In the genomic region with DNA sequence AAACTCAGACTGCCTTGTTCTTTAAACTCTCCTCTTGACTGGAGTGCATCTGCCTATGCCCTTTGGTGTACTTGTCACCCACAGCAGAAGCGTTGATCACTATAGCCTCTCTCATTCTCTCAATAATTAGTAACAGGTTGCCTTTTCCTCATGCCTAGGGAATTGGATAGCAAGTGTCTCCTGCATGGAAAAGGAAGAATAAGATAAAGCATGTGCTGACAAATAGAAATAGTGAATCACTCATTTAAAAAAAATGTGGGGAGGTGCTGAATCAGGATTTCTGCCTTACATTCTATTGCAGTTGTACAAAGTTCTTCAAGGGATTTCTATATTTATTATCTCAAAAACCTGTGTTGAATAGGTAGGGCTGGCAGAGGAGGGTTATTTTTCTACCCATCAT, we compare ENCODE assay signal across 24 cellular contexts.
DNase-seq lines count a peak whose midpoint lies in the region; ATAC-seq and TF ChIP-seq lines count a peak whose summit lies in the region.
"Had no signal": no experiment of that assay in that cellular context is flagged by ENCODE, and none has a peak within 500 bp of the region (broad histone marks: within the 10 kb centered on the region; RNA-seq: fewer than 3 reads in every experiment).

No MANE protein-coding gene starts in this region.

- TF ChIP-seq CTCF in OCI-LY3 (IDR thresholded peaks at IDR 0.05; ENCODE audit: low read depth, low read length) (no peak), choroid plexus epithelial cell (conservative IDR thresholded peaks at IDR 0.05; ENCODE audit: low read depth, low read length) (no peak)

- H3K9me3 ChIP-seq in OCI-LY3 (ENCODE audit: insufficient read depth, low read length): 0 out of 2 replicates have a peak, but pooled peaks cover 4% of the 10 kb centered on the region
- H3K9me3 ChIP-seq: BLaER1, lower lobe of right lung, transverse colon had no signal

- H3K4me3 ChIP-seq in OCI-LY3 (ENCODE audit: low read length) (no peak overlapping the region), choroid plexus epithelial cell (ENCODE audit: low read depth, low read length) (no peak overlapping the region)
- H3K4me3 ChIP-seq: BLaER1, lower lobe of right lung, neural progenitor cell, skin epidermis, transverse colon had no signal

- no peaks in the 10 kb centered on the region for H4K20me1 ChIP-seq in OCI-LY3 (ENCODE audit: insufficient read depth, low read length)
- H4K20me1 ChIP-seq: BLaER1 had no signal

- H3K36me3 ChIP-seq in OCI-LY3 (replicated peaks; ENCODE audit: low read depth, low read length): peaks cover 5% of the 10 kb centered on the region
- H3K36me3 ChIP-seq: BLaER1, lower lobe of right lung, neural progenitor cell, transverse colon had no signal

- no peaks in the 10 kb centered on the region for H3K27me3 ChIP-seq in OCI-LY3 (ENCODE audit: low read depth, low read length)
- H3K27me3 ChIP-seq: BLaER1, neural progenitor cell, transverse colon had no signal

- H3K27ac ChIP-seq in OCI-LY3 (ENCODE audit: low read length): peak overlapping the region; percentile 24
- H3K27ac ChIP-seq: BLaER1, lower lobe of right lung, neural progenitor cell, skin epidermis, transverse colon had no signal

- no peaks in the 10 kb centered on the region for H3K79me2 ChIP-seq in OCI-LY3 (ENCODE audit: low read length)

- peaks cover 85% of the 10 kb centered on the region for H3K4me1 ChIP-seq in OCI-LY3 (ENCODE audit: low read length)
- H3K4me1 ChIP-seq: lower lobe of right lung, neural progenitor cell, transverse colon had no signal

- DNase-seq in EH (ENCODE audit: low read depth) (peak; percentile 72), choroid plexus epithelial cell (ENCODE audit: low read depth) (peak; percentile 13), kidney glomerular epithelial cell (lab: John Stamatoyannopoulos, UW) (peak; percentile 29), globus pallidus (ENCODE audit: low spot score) (no peak), NCI-H2227 (lab: John Stamatoyannopoulos, UW; ENCODE audit: unreplicated experiment) (no peak), DMS53 treated with DMSO at 0.1 percent for 48 hours (lab: John Stamatoyannopoulos, UW; ENCODE audit: unreplicated experiment) (no peak)
- DNase-seq: activated CD8-positive, alpha-beta memory T cell treated with anti-CD3 and anti-CD28 coated beads, Interleukin-2, amount 50 U/mL, for 48 hours; activated effector memory CD4-positive, alpha-beta T cell treated with Interleukin-2 at 50 U/mL for 16 hours; caudate nucleus; GDM1; hippocampal formation; KBM-7; lower lobe of right lung; NCI-H1694 treated with DMSO at 0.1 percent for 48 hours; NCI-H2227 treated with DMSO at 0.1 percent for 48 hours; NCI-H82; stimulated activated CD4-positive, alpha-beta T cell treated with anti-CD3 and anti-CD28 coated beads, Interleukin-4, amount 100 ng/mL, for 1 hour; transverse colon had no signal

- ATAC-seq in HG02571 (IDR thresholded peaks at IDR 0.05; ENCODE audit: unreplicated experiment): no peak
- ATAC-seq: lower lobe of right lung, Panc1 had no signal

- peak overlapping the region; percentile 7; the same call in 1 of the 2 replicates for H3K9ac ChIP-seq in OCI-LY3 (ENCODE audit: low read length)
- H3K9ac ChIP-seq: BLaER1, neural progenitor cell had no signal

- H2AFZ ChIP-seq in OCI-LY3 (ENCODE audit: low read depth, low read length): peak overlapping the region; percentile 1; the same call in 1 of the 2 replicates
- H2AFZ ChIP-seq: neural progenitor cell had no signal

- no peak overlapping the region for H3K4me2 ChIP-seq in OCI-LY3 (ENCODE audit: low read length)
- H3K4me2 ChIP-seq: BLaER1, neural progenitor cell had no signal

Comparison
In these comparisons a context has a peak if more than half of its experiments do, and no peak if none do; other contexts are left out.
1. DNase-seq: peak in EH (single experiment), choroid plexus epithelial cell (single experiment) and kidney glomerular epithelial cell (single experiment); none in globus pallidus (single experiment), NCI-H2227 (single experiment) and DMS53 treated with DMSO at 0.1 percent for 48 hours (single experiment).